2 cellular contexts compared by ENCODE assay signal in genomic region chr21:32521736-32522360, GRCh38.
TF ChIP-seq lines count a peak whose summit lies in the region.

No MANE protein-coding gene starts in this region.

TF ChIP-seq in liver, 16 proteins besides CTCF, POLR2A, EP300 and RAD21 (continued from another document):
- TF ChIP-seq GABPA (IDR thresholded peaks at IDR 0.05 in 1 of 2, conservative IDR thresholded peaks at IDR 0.05 in 1 of 2) (no peak), REST (IDR thresholded peaks at IDR 0.05) (no peak), ATF3 (IDR thresholded peaks at IDR 0.05) (no peak), RXRA (IDR thresholded peaks at IDR 0.05) (no peak), NR2F2 (IDR thresholded peaks at IDR 0.05) (no peak), SP1 (IDR thresholded peaks at IDR 0.05) (no peak), TAF1 (conservative IDR thresholded peaks at IDR 0.05) (no peak), EGR1 (IDR thresholded peaks at IDR 0.05; ENCODE audit: low read depth in 2 of 2) (no peak), FOXA2 (IDR thresholded peaks at IDR 0.05) (no peak), YY1 (IDR thresholded peaks at IDR 0.05) (no peak)
- TF ChIP-seq, protein P1, sequence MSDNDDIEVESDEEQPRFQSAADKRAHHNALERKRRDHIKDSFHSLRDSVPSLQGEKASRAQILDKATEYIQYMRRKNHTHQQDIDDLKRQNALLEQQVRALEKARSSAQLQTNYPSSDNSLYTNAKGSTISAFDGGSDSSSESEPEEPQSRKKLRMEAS (IDR thresholded peaks at IDR 0.05) = no peak

TF ChIP-seq in HepG2, 621 proteins besides CTCF, POLR2A, EP300 and RAD21 (continued from another document):
- no peak for TF ChIP-seq THRA (CRISPR knock-in tag; IDR thresholded peaks at IDR 0.05; ENCODE audit: borderline replicate concordance)
